Comparison of ENCODE assay signal across 14 cellular contexts in the genomic region with DNA sequence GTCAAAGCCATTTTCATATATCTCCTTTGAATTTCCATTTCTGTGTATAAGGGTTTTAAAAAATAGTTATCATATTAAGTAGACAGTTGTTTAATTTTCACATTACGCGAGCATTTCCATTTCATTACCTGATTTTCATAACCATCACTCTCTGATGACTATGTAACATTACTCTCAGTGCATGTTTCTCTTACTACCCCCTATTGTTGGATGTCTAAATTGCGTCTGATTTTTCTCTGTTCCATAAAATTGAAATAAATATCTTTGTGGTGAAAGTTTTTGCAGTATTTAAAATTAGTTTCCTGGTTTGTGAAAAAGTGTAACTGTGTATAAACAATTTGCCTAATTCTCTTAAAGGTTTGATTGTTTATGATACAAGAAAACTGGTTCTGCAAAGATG.
DNase-seq lines count a peak whose midpoint lies in the region; ATAC-seq, FAIRE-seq and TF ChIP-seq lines count a peak whose summit lies in the region.
"Had no signal": no experiment of that assay in that cellular context is flagged by ENCODE, and none has a peak within 500 bp of the region (broad histone marks: within the 10 kb centered on the region; RNA-seq: fewer than 3 reads in every experiment).

No MANE protein-coding gene starts in this region.

- no peak overlapping the region for H3K4me2 ChIP-seq in DND-41 (ENCODE audit: insufficient read depth, low read length)
- no peak overlapping the region for H3K4me2 ChIP-seq in Karpas-422 (ENCODE audit: low read depth, low read length, poor library complexity, severe bottlenecking)
- H3K4me2 ChIP-seq in astrocyte (ENCODE audit: low read length), result no peak overlapping the region

- intact Hi-C loops in activated T-helper 1 cell treated with anti-CD3 and anti-CD28 coated beads, Interleukin-12 subunit alpha, Interleukin-12 subunit beta, Interleukin-2, Interleukin-4 antibody, amounts not matched to agents 30 ng/mL and 10 ng/mL and 1 ng/mL, durations not matched to agents 14 hours and 24 hours and 36 hours (cut with micrococcal nuclease), result loop anchor here (1.0 to 2.0 kb wide), 2 partner anchors 204 to 317 kb away; no protein-coding TSS in a partner anchor

- no peak overlapping the region for H3K27ac ChIP-seq in DND-41 (ENCODE audit: low read length)
- H3K27ac ChIP-seq in Karpas-422 (ENCODE audit: low read length), result no peak overlapping the region
- no peak overlapping the region for H3K27ac ChIP-seq in astrocyte (ENCODE audit: low read depth, low read length)

- DNase-seq in DND-41 (no peak), Karpas-422 (peak; percentile 49), astrocyte (ENCODE audit: low read depth) (no peak), GM19240 (ENCODE audit: insufficient read length, low spot score) (no peak)
- DNase-seq in activated T-helper 1 cell treated with anti-CD3 and anti-CD28 coated beads, Interleukin-12 subunit alpha, Interleukin-12 subunit beta, Interleukin-2, Interleukin-4 antibody, amounts not matched to agents 30 ng/mL and 10 ng/mL and 1 ng/mL, durations not matched to agents 14 hours and 24 hours and 36 hours (ENCODE audit: low spot score), result no peak
- DNase-seq in stimulated activated CD8-positive, alpha-beta memory T cell treated with anti-CD3 and anti-CD28 coated beads, Interleukin-4, amount 100 ng/mL, for 48 hours, result no peak
- DNase-seq: activated naive CD4-positive, alpha-beta T cell; GF-D8; NCI-H1436; RPMI8226; stimulated activated naive CD4-positive, alpha-beta T cell treated with Interleukin-2 at 50 U/mL for 16 hours had no signal

- H3K36me3 Mint-ChIP-seq in astrocyte (ENCODE audit: low read depth, unreplicated experiment), result peaks cover 22% of the 10 kb centered on the region
- peaks cover 60% of the 10 kb centered on the region for H3K36me3 Mint-ChIP-seq in nephron (ENCODE audit: low read depth)
- H3K36me3 Mint-ChIP-seq in activated T-helper 1 cell treated with anti-CD3 and anti-CD28 coated beads, Interleukin-12 subunit alpha, Interleukin-12 subunit beta, Interleukin-2, Interleukin-4 antibody, amounts not matched to agents 30 ng/mL and 10 ng/mL and 1 ng/mL, durations not matched to agents 14 hours and 24 hours and 36 hours (ENCODE audit: low read depth), result peaks cover 7% of the 10 kb centered on the region
- H3K36me3 Mint-ChIP-seq: naive thymus-derived CD4-positive, alpha-beta T cell had no signal

- H3K4me3 ChIP-seq in DND-41 (ENCODE audit: low read depth in 1 of 2, low read length in 2 of 2) (no peak overlapping the region), Karpas-422 (ENCODE audit: low read length) (no peak overlapping the region), astrocyte (ENCODE audit: insufficient read depth, low read depth, low read length) (no peak overlapping the region)

- no peaks in the 10 kb centered on the region for H4K20me1 ChIP-seq in DND-41 (ENCODE audit: insufficient read depth, low read length)
- H4K20me1 ChIP-seq in Karpas-422 (ENCODE audit: insufficient read depth, low read depth, low read length), result no peaks in the 10 kb centered on the region
- H4K20me1 ChIP-seq in astrocyte (ENCODE audit: insufficient read depth, low read length), result peaks cover 8% of the 10 kb centered on the region

- TF ChIP-seq CTCF in DND-41 (IDR thresholded peaks at IDR 0.05; ENCODE audit: borderline replicate concordance, extremely low read depth, low read length, poor library complexity, severe bottlenecking) (peak; percentile 55), astrocyte (IDR thresholded peaks at IDR 0.05; ENCODE audit: insufficient read depth, low read depth, low read length) (peak; percentile 32), nephron (IDR thresholded peaks at IDR 0.05; ENCODE audit: unreplicated experiment in 3 of 3) (peak in 2 of 3 experiments; percentile 29 to 44)

- H3K79me2 ChIP-seq in DND-41 (ENCODE audit: insufficient read depth, low read length), result no peaks in the 10 kb centered on the region
- no peaks in the 10 kb centered on the region for H3K79me2 ChIP-seq in Karpas-422 (ENCODE audit: low read length)
- peaks cover 3% of the 10 kb centered on the region for H3K79me2 ChIP-seq in astrocyte (ENCODE audit: insufficient read depth, low read length)

- H2AFZ ChIP-seq in DND-41 (ENCODE audit: low read depth, low read length) (no peak overlapping the region), Karpas-422 (ENCODE audit: low read length) (no peak overlapping the region), astrocyte (ENCODE audit: low read depth, low read length) (no peak overlapping the region)

- no peak for ATAC-seq in DND-41 (ENCODE audit: insufficient read depth, low read depth)
- ATAC-seq: naive thymus-derived CD4-positive, alpha-beta T cell had no signal

- H3K27ac Mint-ChIP-seq in astrocyte (ENCODE audit: unreplicated experiment), result no peak overlapping the region
- peak overlapping the region in 2 of 3 experiments; percentile 9 to 36 for H3K27ac Mint-ChIP-seq in nephron
- no peak overlapping the region for H3K27ac Mint-ChIP-seq in activated T-helper 1 cell treated with anti-CD3 and anti-CD28 coated beads, Interleukin-12 subunit alpha, Interleukin-12 subunit beta, Interleukin-2, Interleukin-4 antibody, amounts not matched to agents 30 ng/mL and 10 ng/mL and 1 ng/mL, durations not matched to agents 14 hours and 24 hours and 36 hours
- H3K27ac Mint-ChIP-seq: naive thymus-derived CD4-positive, alpha-beta T cell had no signal

- H3K27me3 ChIP-seq in DND-41 (ENCODE audit: insufficient read depth, low read length, poor library complexity) (no peaks in the 10 kb centered on the region), Karpas-422 (ENCODE audit: low read length) (no peaks in the 10 kb centered on the region), astrocyte (ENCODE audit: insufficient read depth, low read length) (no peaks in the 10 kb centered on the region)

- no peak overlapping the region for H3K4me3 Mint-ChIP-seq in astrocyte (ENCODE audit: unreplicated experiment)
- H3K4me3 Mint-ChIP-seq in nephron, result no peak overlapping the region
- H3K4me3 Mint-ChIP-seq in activated T-helper 1 cell treated with anti-CD3 and anti-CD28 coated beads, Interleukin-12 subunit alpha, Interleukin-12 subunit beta, Interleukin-2, Interleukin-4 antibody, amounts not matched to agents 30 ng/mL and 10 ng/mL and 1 ng/mL, durations not matched to agents 14 hours and 24 hours and 36 hours, result no peak overlapping the region
- H3K4me3 Mint-ChIP-seq: naive thymus-derived CD4-positive, alpha-beta T cell had no signal

- peaks cover 3% of the 10 kb centered on the region for H3K4me1 Mint-ChIP-seq in astrocyte (ENCODE audit: low read depth, unreplicated experiment)
- H3K4me1 Mint-ChIP-seq in nephron, result no peaks in the 10 kb centered on the region
- no peaks in the 10 kb centered on the region for H3K4me1 Mint-ChIP-seq in activated T-helper 1 cell treated with anti-CD3 and anti-CD28 coated beads, Interleukin-12 subunit alpha, Interleukin-12 subunit beta, Interleukin-2, Interleukin-4 antibody, amounts not matched to agents 30 ng/mL and 10 ng/mL and 1 ng/mL, durations not matched to agents 14 hours and 24 hours and 36 hours (ENCODE audit: low read depth)
- H3K4me1 Mint-ChIP-seq: naive thymus-derived CD4-positive, alpha-beta T cell had no signal

- FAIRE-seq in astrocyte (lab: Jason Lieb, UNC), result peak; percentile 75
- FAIRE-seq: H54 had no signal

- H3K9me3 ChIP-seq in DND-41 (ENCODE audit: insufficient read depth, low read length, severe bottlenecking) (no peaks in the 10 kb centered on the region), Karpas-422 (ENCODE audit: low read length) (no peaks in the 10 kb centered on the region), astrocyte (ENCODE audit: insufficient read depth, low read depth, low read length) (no peaks in the 10 kb centered on the region)

- no peaks in the 10 kb centered on the region for H3K9me3 Mint-ChIP-seq in astrocyte (ENCODE audit: unreplicated experiment)
- H3K9me3 Mint-ChIP-seq in nephron, result no peaks in the 10 kb centered on the region
- no peaks in the 10 kb centered on the region for H3K9me3 Mint-ChIP-seq in activated T-helper 1 cell treated with anti-CD3 and anti-CD28 coated beads, Interleukin-12 subunit alpha, Interleukin-12 subunit beta, Interleukin-2, Interleukin-4 antibody, amounts not matched to agents 30 ng/mL and 10 ng/mL and 1 ng/mL, durations not matched to agents 14 hours and 24 hours and 36 hours

- H3K27me3 Mint-ChIP-seq in astrocyte (ENCODE audit: low read depth, unreplicated experiment) (no peaks in the 10 kb centered on the region), nephron (ENCODE audit: low read depth) (no peaks in the 10 kb centered on the region)
- no peaks in the 10 kb centered on the region for H3K27me3 Mint-ChIP-seq in activated T-helper 1 cell treated with anti-CD3 and anti-CD28 coated beads, Interleukin-12 subunit alpha, Interleukin-12 subunit beta, Interleukin-2, Interleukin-4 antibody, amounts not matched to agents 30 ng/mL and 10 ng/mL and 1 ng/mL, durations not matched to agents 14 hours and 24 hours and 36 hours (ENCODE audit: insufficient read depth)

- H3K9ac ChIP-seq in DND-41 (ENCODE audit: low read depth, low read length) (no peak overlapping the region), Karpas-422 (ENCODE audit: low read length) (no peak overlapping the region), astrocyte (ENCODE audit: low read length) (no peak overlapping the region)

- H3K4me1 ChIP-seq in DND-41 (ENCODE audit: insufficient read depth, low read length), result no peaks in the 10 kb centered on the region
- no peaks in the 10 kb centered on the region for H3K4me1 ChIP-seq in Karpas-422 (ENCODE audit: low read length)
- H3K4me1 ChIP-seq in astrocyte (ENCODE audit: insufficient read depth, low read length), result peaks cover 21% of the 10 kb centered on the region

- H3K36me3 ChIP-seq in DND-41 (ENCODE audit: insufficient read depth, low read length), result no peaks in the 10 kb centered on the region
- H3K36me3 ChIP-seq in Karpas-422 (ENCODE audit: insufficient read depth, low read length), result no peaks in the 10 kb centered on the region
- peaks cover 42% of the 10 kb centered on the region for H3K36me3 ChIP-seq in astrocyte (ENCODE audit: insufficient read depth, low read length)

- H3K9me2 ChIP-seq in Karpas-422 (replicated peaks; ENCODE audit: insufficient read depth, low read length), result no peaks in the 10 kb centered on the region

Comparison
In these comparisons a context has a peak if more than half of its experiments do, and no peak if none do; other contexts are left out.
1. H3K27ac Mint-ChIP-seq: peak in nephron (2 of 3); none in astrocyte (single experiment) and activated T-helper 1 cell treated with anti-CD3 and anti-CD28 coated beads, Interleukin-12 subunit alpha, Interleukin-12 subunit beta, Interleukin-2, Interleukin-4 antibody, amounts not matched to agents 30 ng/mL and 10 ng/mL and 1 ng/mL, durations not matched to agents 14 hours and 24 hours and 36 hours (single experiment).
2. Peak in every context shown above with its lines, with median percentiles within 50 percentile points of each other: CTCF ChIP-seq.